In the genomic region with DNA sequence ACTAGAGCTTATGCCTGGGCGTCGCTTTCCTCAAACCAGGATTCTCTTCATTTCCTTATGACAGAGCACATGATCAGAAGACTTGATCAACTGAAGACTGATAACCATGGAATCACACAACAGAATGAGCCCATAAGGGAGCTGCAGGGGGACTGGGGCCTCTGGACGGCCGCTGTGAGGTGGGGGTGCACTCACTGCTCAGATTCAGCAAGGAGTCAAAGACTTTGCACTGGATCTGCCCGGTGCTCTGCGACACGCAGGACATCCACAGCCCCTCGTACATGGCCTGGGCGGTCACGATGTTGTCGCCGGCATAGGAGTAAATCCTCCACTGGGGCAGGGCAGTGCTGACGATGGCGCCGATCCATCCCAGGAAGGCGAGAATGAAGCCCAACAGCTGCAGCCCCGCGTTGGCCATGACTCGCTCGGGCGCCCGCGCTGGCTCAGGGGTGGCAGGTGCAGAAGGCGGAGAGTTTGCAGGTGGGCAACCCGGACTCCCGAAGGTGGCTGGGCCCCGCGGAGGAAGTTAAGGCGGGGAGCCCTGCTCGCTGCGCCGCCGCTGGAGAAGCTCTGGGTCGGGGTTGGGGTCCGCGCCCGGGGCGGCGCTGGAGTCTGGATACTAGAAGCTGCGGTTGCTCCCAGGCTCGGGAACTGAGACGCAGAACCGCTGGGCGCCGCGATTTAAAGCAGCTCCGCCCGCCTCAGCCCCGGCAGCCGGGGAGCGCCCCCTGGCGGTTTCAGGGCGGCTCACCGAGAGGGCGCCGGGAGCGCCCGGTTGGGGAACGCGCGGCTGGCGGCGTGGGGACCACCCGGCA, we compare ENCODE assay signal across 1 cellular context.
A peak's percentile ranks its signal among the peaks of the same experiment; 100 is the strongest.
TF ChIP-seq lines count a peak whose summit lies in the region.

A gene with protein sequence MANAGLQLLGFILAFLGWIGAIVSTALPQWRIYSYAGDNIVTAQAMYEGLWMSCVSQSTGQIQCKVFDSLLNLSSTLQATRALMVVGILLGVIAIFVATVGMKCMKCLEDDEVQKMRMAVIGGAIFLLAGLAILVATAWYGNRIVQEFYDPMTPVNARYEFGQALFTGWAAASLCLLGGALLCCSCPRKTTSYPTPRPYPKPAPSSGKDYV (minus strand): TSS at position 658 of the 815 bp plus-strand sequence. CDS start 240 bp downstream, at position 418.

TF ChIP-seq in HepG2, 621 proteins besides CTCF, POLR2A, EP300 and RAD21 (continued from another document and continues in another):
- TF ChIP-seq, protein P1, sequence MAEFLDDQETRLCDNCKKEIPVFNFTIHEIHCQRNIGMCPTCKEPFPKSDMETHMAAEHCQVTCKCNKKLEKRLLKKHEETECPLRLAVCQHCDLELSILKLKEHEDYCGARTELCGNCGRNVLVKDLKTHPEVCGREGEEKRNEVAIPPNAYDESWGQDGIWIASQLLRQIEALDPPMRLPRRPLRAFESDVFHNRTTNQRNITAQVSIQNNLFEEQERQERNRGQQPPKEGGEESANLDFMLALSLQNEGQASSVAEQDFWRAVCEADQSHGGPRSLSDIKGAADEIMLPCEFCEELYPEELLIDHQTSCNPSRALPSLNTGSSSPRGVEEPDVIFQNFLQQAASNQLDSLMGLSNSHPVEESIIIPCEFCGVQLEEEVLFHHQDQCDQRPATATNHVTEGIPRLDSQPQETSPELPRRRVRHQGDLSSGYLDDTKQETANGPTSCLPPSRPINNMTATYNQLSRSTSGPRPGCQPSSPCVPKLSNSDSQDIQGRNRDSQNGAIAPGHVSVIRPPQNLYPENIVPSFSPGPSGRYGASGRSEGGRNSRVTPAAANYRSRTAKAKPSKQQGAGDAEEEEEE (CRISPR knock-in tag; IDR thresholded peaks at IDR 0.05; ENCODE audit: borderline replicate concordance), result peak; percentile 48; the same call in 1 of the 2 replicates
- no peak for TF ChIP-seq SOX13 (IDR thresholded peaks at IDR 0.05)
- TF ChIP-seq SOX13 (CRISPR knock-in tag; conservative IDR thresholded peaks at IDR 0.05 in 1 of 2, IDR thresholded peaks at IDR 0.05 in 1 of 2), result peak in 1 of 2 experiments; percentile 54; a peak in 1 of 4 replicates
- TF ChIP-seq, protein P2, sequence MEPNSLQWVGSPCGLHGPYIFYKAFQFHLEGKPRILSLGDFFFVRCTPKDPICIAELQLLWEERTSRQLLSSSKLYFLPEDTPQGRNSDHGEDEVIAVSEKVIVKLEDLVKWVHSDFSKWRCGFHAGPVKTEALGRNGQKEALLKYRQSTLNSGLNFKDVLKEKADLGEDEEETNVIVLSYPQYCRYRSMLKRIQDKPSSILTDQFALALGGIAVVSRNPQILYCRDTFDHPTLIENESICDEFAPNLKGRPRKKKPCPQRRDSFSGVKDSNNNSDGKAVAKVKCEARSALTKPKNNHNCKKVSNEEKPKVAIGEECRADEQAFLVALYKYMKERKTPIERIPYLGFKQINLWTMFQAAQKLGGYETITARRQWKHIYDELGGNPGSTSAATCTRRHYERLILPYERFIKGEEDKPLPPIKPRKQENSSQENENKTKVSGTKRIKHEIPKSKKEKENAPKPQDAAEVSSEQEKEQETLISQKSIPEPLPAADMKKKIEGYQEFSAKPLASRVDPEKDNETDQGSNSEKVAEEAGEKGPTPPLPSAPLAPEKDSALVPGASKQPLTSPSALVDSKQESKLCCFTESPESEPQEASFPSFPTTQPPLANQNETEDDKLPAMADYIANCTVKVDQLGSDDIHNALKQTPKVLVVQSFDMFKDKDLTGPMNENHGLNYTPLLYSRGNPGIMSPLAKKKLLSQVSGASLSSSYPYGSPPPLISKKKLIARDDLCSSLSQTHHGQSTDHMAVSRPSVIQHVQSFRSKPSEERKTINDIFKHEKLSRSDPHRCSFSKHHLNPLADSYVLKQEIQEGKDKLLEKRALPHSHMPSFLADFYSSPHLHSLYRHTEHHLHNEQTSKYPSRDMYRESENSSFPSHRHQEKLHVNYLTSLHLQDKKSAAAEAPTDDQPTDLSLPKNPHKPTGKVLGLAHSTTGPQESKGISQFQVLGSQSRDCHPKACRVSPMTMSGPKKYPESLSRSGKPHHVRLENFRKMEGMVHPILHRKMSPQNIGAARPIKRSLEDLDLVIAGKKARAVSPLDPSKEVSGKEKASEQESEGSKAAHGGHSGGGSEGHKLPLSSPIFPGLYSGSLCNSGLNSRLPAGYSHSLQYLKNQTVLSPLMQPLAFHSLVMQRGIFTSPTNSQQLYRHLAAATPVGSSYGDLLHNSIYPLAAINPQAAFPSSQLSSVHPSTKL (CRISPR knock-in tag; IDR thresholded peaks at IDR 0.05), result peak; percentile 59; the same call in 1 of the 2 replicates
- peak; percentile 33 for TF ChIP-seq CEBPG (CRISPR knock-in tag; IDR thresholded peaks at IDR 0.05)
- TF ChIP-seq SMAD1 (CRISPR knock-in tag; IDR thresholded peaks at IDR 0.05; ENCODE audit: borderline replicate concordance, low read depth), result peak; percentile 72; the same call in 1 of the 2 replicates
- TF ChIP-seq ZFP41 (CRISPR knock-in tag; IDR thresholded peaks at IDR 0.05; ENCODE audit: borderline replicate concordance), result peak; percentile 35; the same call in 1 of the 2 replicates
- peak; percentile 78 for TF ChIP-seq ZNF563 (CRISPR knock-in tag; IDR thresholded peaks at IDR 0.05)
- TF ChIP-seq, protein P3, sequence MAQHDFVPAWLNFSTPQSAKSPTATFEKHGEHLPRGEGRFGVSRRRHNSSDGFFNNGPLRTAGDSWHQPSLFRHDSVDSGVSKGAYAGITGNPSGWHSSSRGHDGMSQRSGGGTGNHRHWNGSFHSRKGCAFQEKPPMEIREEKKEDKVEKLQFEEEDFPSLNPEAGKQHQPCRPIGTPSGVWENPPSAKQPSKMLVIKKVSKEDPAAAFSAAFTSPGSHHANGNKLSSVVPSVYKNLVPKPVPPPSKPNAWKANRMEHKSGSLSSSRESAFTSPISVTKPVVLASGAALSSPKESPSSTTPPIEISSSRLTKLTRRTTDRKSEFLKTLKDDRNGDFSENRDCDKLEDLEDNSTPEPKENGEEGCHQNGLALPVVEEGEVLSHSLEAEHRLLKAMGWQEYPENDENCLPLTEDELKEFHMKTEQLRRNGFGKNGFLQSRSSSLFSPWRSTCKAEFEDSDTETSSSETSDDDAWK (CRISPR knock-in tag; IDR thresholded peaks at IDR 0.05), result no peak
- peak; percentile 84 for TF ChIP-seq WIZ (CRISPR knock-in tag; IDR thresholded peaks at IDR 0.05)
- TF ChIP-seq, protein P4, sequence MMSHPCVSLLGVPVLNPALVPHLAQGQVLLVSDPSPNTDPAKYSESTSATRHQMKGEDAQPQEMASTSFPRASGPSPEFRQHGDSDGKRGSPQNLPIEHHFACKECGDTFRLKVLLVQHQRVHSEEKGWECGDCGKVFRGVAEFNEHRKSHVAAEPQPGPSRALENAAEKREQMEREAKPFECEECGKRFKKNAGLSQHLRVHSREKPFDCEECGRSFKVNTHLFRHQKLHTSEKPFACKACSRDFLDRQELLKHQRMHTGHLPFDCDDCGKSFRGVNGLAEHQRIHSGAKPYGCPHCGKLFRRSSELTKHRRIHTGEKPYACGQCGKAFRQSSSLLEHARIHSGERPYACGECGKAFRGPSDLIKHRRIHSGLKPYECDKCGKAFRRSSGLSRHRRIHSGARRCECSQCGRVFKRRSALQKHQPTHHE (CRISPR knock-in tag; IDR thresholded peaks at IDR 0.05; ENCODE audit: borderline replicate concordance), result peak; percentile 62; the same call in 1 of the 2 replicates
- no peak for TF ChIP-seq SOX6 (IDR thresholded peaks at IDR 0.05)
- peak; percentile 74 for TF ChIP-seq SOX6 (CRISPR knock-in tag; IDR thresholded peaks at IDR 0.05)
- TF ChIP-seq ARNT2 (CRISPR knock-in tag; IDR thresholded peaks at IDR 0.05; ENCODE audit: low read depth), result peak; percentile 64; the same call in 1 of the 2 replicates
- peak; percentile 43; the same call in 1 of the 2 replicates for TF ChIP-seq ETV6 (CRISPR knock-in tag; conservative IDR thresholded peaks at IDR 0.05)
- TF ChIP-seq PHF5A (CRISPR knock-in tag; IDR thresholded peaks at IDR 0.05; ENCODE audit: low read depth, unreplicated experiment), result peak; percentile 31
- TF ChIP-seq ZNF619 (CRISPR knock-in tag; IDR thresholded peaks at IDR 0.05), result 0 out of 2 replicates have a peak, but pooled peaks have one; percentile 29
- TF ChIP-seq CBX5 (CRISPR knock-in tag; IDR thresholded peaks at IDR 0.05; ENCODE audit: borderline replicate concordance), result peak; percentile 16; the same call in 1 of the 2 replicates
- peak; percentile 50; the same call in 1 of the 2 replicates for TF ChIP-seq ZNF891 (CRISPR knock-in tag; IDR thresholded peaks at IDR 0.05)
- no peak for TF ChIP-seq ZNF431 (CRISPR knock-in tag; IDR thresholded peaks at IDR 0.05; ENCODE audit: borderline replicate concordance, low read depth)
- no peak for TF ChIP-seq FOXK2 (IDR thresholded peaks at IDR 0.05)
- TF ChIP-seq ZBTB38 (CRISPR knock-in tag; IDR thresholded peaks at IDR 0.05), result peak; percentile 86
- no peak for TF ChIP-seq EHMT2 (IDR thresholded peaks at IDR 0.05; ENCODE audit: borderline replicate concordance, low read depth, low read length)
- no peak for TF ChIP-seq ZNF24 (IDR thresholded peaks at IDR 0.05)
- peak; percentile 96; the same call in 1 of the 2 replicates for TF ChIP-seq ZNF30 (CRISPR knock-in tag; IDR thresholded peaks at IDR 0.05)
- TF ChIP-seq, protein P5, sequence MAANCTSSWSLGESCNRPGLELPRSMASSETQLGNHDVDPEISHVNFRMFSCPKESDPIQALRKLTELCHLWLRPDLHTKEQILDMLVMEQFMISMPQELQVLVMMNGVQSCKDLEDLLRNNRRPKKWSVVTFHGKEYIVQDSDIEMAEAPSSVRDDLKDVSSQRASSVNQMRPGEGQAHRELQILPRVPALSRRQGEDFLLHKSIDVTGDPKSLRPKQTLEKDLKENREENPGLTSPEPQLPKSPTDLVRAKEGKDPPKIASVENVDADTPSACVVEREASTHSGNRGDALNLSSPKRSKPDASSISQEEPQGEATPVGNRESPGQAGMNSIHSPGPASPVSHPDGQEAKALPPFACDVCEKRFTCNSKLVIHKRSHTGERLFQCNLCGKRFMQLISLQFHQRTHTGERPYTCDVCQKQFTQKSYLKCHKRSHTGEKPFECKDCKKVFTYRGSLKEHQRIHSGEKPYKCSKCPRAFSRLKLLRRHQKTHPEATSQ (CRISPR knock-in tag; IDR thresholded peaks at IDR 0.05; ENCODE audit: borderline replicate concordance), result peak; percentile 78; the same call in 1 of the 2 replicates
- TF ChIP-seq SNAI1 (CRISPR knock-in tag; IDR thresholded peaks at IDR 0.05; ENCODE audit: borderline replicate concordance), result peak; percentile 74; the same call in 1 of the 2 replicates
- peak; percentile 94 for TF ChIP-seq ZMYM4 (CRISPR knock-in tag; IDR thresholded peaks at IDR 0.05)
- TF ChIP-seq TEAD2 (CRISPR knock-in tag; IDR thresholded peaks at IDR 0.05), result 0 out of 2 replicates have a peak, but pooled peaks have one; percentile 50
- 0 out of 2 replicates have a peak, but pooled peaks have one; percentile 63 for TF ChIP-seq ZNF83 (CRISPR knock-in tag; IDR thresholded peaks at IDR 0.05; ENCODE audit: borderline replicate concordance)
- peak; percentile 71 for TF ChIP-seq KMT2B (CRISPR knock-in tag; IDR thresholded peaks at IDR 0.05)
- no peak; the same call in 1 of the 2 replicates for TF ChIP-seq ATF7-NPFF (CRISPR knock-in tag; IDR thresholded peaks at IDR 0.05; ENCODE audit: low read depth)
- TF ChIP-seq, protein P6, sequence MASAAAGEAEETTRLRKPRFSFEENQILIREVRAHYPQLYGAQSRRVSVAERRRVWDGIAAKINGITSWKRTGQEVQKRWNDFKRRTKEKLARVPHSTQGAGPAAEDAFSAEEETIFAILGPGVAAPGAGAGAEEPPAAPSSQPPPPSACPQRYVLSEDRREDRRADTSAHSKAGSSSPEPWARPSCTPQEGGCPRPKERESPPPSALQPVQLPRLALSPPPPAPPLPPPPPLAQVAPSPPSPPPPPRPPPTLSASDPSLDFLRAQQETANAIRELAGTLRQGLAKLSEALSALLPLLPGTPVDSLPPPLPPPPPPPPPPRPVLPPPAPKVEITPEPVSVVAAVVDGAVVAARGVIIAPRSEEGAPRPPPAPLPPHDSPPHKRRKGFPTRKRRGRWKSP (CRISPR knock-in tag; IDR thresholded peaks at IDR 0.05), result peak; percentile 95
- TF ChIP-seq, protein P7, sequence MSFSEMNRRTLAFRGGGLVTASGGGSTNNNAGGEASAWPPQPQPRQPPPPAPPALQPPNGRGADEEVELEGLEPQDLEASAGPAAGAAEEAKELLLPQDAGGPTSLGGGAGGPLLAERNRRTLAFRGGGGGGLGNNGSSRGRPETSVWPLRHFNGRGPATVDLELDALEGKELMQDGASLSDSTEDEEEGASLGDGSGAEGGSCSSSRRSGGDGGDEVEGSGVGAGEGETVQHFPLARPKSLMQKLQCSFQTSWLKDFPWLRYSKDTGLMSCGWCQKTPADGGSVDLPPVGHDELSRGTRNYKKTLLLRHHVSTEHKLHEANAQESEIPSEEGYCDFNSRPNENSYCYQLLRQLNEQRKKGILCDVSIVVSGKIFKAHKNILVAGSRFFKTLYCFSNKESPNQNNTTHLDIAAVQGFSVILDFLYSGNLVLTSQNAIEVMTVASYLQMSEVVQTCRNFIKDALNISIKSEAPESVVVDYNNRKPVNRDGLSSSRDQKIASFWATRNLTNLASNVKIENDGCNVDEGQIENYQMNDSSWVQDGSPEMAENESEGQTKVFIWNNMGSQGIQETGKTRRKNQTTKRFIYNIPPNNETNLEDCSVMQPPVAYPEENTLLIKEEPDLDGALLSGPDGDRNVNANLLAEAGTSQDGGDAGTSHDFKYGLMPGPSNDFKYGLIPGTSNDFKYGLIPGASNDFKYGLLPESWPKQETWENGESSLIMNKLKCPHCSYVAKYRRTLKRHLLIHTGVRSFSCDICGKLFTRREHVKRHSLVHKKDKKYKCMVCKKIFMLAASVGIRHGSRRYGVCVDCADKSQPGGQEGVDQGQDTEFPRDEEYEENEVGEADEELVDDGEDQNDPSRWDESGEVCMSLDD (CRISPR knock-in tag; IDR thresholded peaks at IDR 0.05; ENCODE audit: borderline replicate concordance), result no peak
- peak; percentile 72; the same call in 1 of the 2 replicates for TF ChIP-seq ZNF768 (CRISPR knock-in tag; IDR thresholded peaks at IDR 0.05)
- TF ChIP-seq SP2 (CRISPR knock-in tag; IDR thresholded peaks at IDR 0.05), result 0 out of 2 replicates have a peak, but pooled peaks have one; percentile 21
- TF ChIP-seq FOXO1 (CRISPR knock-in tag; IDR thresholded peaks at IDR 0.05), result no peak; the same call in 1 of the 2 replicates
- TF ChIP-seq KLF12 (CRISPR knock-in tag; IDR thresholded peaks at IDR 0.05; ENCODE audit: borderline replicate concordance), result no peak
- TF ChIP-seq ZNF550 (CRISPR knock-in tag; IDR thresholded peaks at IDR 0.05; ENCODE audit: borderline replicate concordance), result no peak
- TF ChIP-seq POLR2G (IDR thresholded peaks at IDR 0.05; ENCODE audit: low read depth, low read length), result peak; percentile 90
- TF ChIP-seq, protein P8, sequence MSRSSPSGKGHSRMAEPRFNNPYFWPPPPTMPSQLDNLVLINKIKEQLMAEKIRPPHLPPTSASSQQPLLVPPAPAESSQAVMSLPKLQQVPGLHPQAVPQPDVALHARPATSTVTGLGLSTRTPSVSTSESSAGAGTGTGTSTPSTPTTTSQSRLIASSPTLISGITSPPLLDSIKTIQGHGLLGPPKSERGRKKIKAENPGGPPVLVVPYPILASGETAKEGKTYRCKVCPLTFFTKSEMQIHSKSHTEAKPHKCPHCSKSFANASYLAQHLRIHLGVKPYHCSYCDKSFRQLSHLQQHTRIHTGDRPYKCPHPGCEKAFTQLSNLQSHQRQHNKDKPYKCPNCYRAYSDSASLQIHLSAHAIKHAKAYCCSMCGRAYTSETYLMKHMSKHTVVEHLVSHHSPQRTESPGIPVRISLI (CRISPR knock-in tag; IDR thresholded peaks at IDR 0.05; ENCODE audit: borderline replicate concordance), result peak; percentile 61; the same call in 1 of the 2 replicates
- TF ChIP-seq AGO1 (IDR thresholded peaks at IDR 0.05; ENCODE audit: low read depth, low read length, poor library complexity, severe bottlenecking), result peak; percentile 52
- TF ChIP-seq, protein P9, sequence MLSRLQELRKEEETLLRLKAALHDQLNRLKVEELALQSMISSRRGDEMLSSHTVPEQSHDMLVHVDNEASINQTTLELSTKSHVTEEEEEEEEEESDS (CRISPR knock-in tag; IDR thresholded peaks at IDR 0.05; ENCODE audit: borderline replicate concordance), result 0 out of 2 replicates have a peak, but pooled peaks have one; percentile 71
